ENCODE assay signal across 9 cellular contexts in genomic region chr6:28794175-28795002, GRCh38.
DNase-seq lines count a peak whose midpoint lies in the region; ATAC-seq and TF ChIP-seq lines count a peak whose summit lies in the region.
"Had no signal": no experiment of that assay in that cellular context is flagged by ENCODE, and none has a peak within 500 bp of the region (broad histone marks: within the 10 kb centered on the region; RNA-seq: fewer than 3 reads in every experiment).

No MANE protein-coding gene starts in this region.

- H3K9me3 Mint-ChIP-seq in stimulated activated naive CD8-positive, alpha-beta T cell treated with anti-CD3 and anti-CD28 coated beads, Interleukin-15, Interleukin-2, amounts not matched to agents 100 ng/mL and 50 ng/mL, for 24 hours: peaks cover 17% of the 10 kb centered on the region

- peaks cover 16% of the 10 kb centered on the region for H3K4me1 Mint-ChIP-seq in stimulated activated naive CD8-positive, alpha-beta T cell treated with anti-CD3 and anti-CD28 coated beads, Interleukin-15, Interleukin-2, amounts not matched to agents 100 ng/mL and 50 ng/mL, for 24 hours (ENCODE audit: low read depth)

- H3K27ac Mint-ChIP-seq in stimulated activated naive CD8-positive, alpha-beta T cell treated with anti-CD3 and anti-CD28 coated beads, Interleukin-15, Interleukin-2, amounts not matched to agents 100 ng/mL and 50 ng/mL, for 24 hours: no peak overlapping the region

- DNase-seq in stimulated activated naive CD8-positive, alpha-beta T cell treated with anti-CD3 and anti-CD28 coated beads, Interleukin-15, Interleukin-2, amounts not matched to agents 100 U/mL and 50 U/mL, for 24 hours: no peak
- DNase-seq in SIG-M5 (lab: John Stamatoyannopoulos, UW) (peak; percentile 38), erythroblast (lab: John Stamatoyannopoulos, UW) (peak; percentile 36 to 39), NCI-H2107 (lab: John Stamatoyannopoulos, UW) (no peak)
- DNase-seq: dorsolateral prefrontal cortex had no signal

- H3K36me3 Mint-ChIP-seq in stimulated activated naive CD8-positive, alpha-beta T cell treated with anti-CD3 and anti-CD28 coated beads, Interleukin-15, Interleukin-2, amounts not matched to agents 100 ng/mL and 50 ng/mL, for 24 hours (ENCODE audit: low read depth): peaks cover 11% of the 10 kb centered on the region

- ATAC-seq in stimulated activated naive CD8-positive, alpha-beta T cell treated with anti-CD3 and anti-CD28 coated beads, Interleukin-15, Interleukin-2, amounts not matched to agents 100 U/mL and 50 U/mL, for 24 hours: no peak
- no peak for ATAC-seq in GM18498 (IDR thresholded peaks at IDR 0.05; ENCODE audit: unreplicated experiment)
- ATAC-seq in GM18519 (IDR thresholded peaks at IDR 0.05; ENCODE audit: low FRiP score, unreplicated experiment): no peak
- ATAC-seq in HG02798 (IDR thresholded peaks at IDR 0.05; ENCODE audit: poor library complexity, unreplicated experiment): no peak

- no peak for TF ChIP-seq POLR2A in erythroblast (IDR thresholded peaks at IDR 0.05; ENCODE audit: low read length)

- H3K4me3 Mint-ChIP-seq in stimulated activated naive CD8-positive, alpha-beta T cell treated with anti-CD3 and anti-CD28 coated beads, Interleukin-15, Interleukin-2, amounts not matched to agents 100 ng/mL and 50 ng/mL, for 24 hours: peak overlapping the region; percentile 61

- peaks cover 86% of the 10 kb centered on the region for H3K27me3 Mint-ChIP-seq in stimulated activated naive CD8-positive, alpha-beta T cell treated with anti-CD3 and anti-CD28 coated beads, Interleukin-15, Interleukin-2, amounts not matched to agents 100 ng/mL and 50 ng/mL, for 24 hours

Comparison
In these comparisons a context has a peak if more than half of its experiments do, and no peak if none do; other contexts are left out.
1. DNase-seq: peak in SIG-M5 (single experiment) and erythroblast (2 of 2); none in stimulated activated naive CD8-positive, alpha-beta T cell treated with anti-CD3 and anti-CD28 coated beads, Interleukin-15, Interleukin-2, amounts not matched to agents 100 U/mL and 50 U/mL, for 24 hours (single experiment) and NCI-H2107 (single experiment).